ENCODE assay signal across 8 cellular contexts in genomic region chr16:89216315-89217137, GRCh38. TPM values are rescaled to one million over a fixed set of nuclear protein-coding genes. Genes with fewer than 3 reads are reported as not detected.
A peak's percentile ranks its signal among the peaks of the same experiment; 100 is the strongest.
DNase-seq lines count a peak whose midpoint lies in the region; ATAC-seq and TF ChIP-seq lines count a peak whose summit lies in the region.

No MANE protein-coding gene starts in this region.

- peaks cover 15% of the 10 kb centered on the region for H3K36me3 Mint-ChIP-seq in endodermal cell (ENCODE audit: low read depth)

- H3K4me3 Mint-ChIP-seq in endodermal cell, result peak overlapping the region; percentile 80

- H3K4me2 ChIP-seq in mesendoderm (ENCODE audit: low read length), result peak overlapping the region; percentile 57

- H3K79me2 ChIP-seq in mesendoderm (ENCODE audit: control insufficient read depth, insufficient read depth, low read length), result peaks cover 2% of the 10 kb centered on the region

- no peak overlapping the region for H2BK120ac ChIP-seq in mesendoderm (ENCODE audit: low read depth, low read length)

- H3K9ac ChIP-seq in endodermal cell (ENCODE audit: extremely low read depth, low read length, poor library complexity, severe bottlenecking), result peak overlapping the region; percentile 91
- peak overlapping the region; percentile 83 for H3K9ac ChIP-seq in mesendoderm (ENCODE audit: low read length)

- DNase-seq in COLO829 (ENCODE audit: low spot score), result peak; percentile 57
- DNase-seq in NOMO-1 treated with DMSO at 0.1 percent for 48 hours (lab: John Stamatoyannopoulos, UW; ENCODE audit: unreplicated experiment), result peak; percentile 73
- DNase-seq in activated CD8-positive, alpha-beta memory T cell treated with anti-CD3 and anti-CD28 coated beads, Interleukin-2, amount 50 U/mL, for 24 hours (ENCODE audit: extremely low read depth), result peak; percentile 66
- DNase-seq in endodermal cell, result peak; percentile 91
- DNase-seq in mesendoderm, result peak; percentile 80
- DNase-seq in stimulated activated CD8-positive, alpha-beta memory T cell treated with anti-CD3 and anti-CD28 coated beads, Interleukin-12 subunit alpha, Interleukin-12 subunit beta, amount 100 ng/mL, for 1 hour (ENCODE audit: low read depth), result peak; percentile 78

- H3K27ac ChIP-seq in endodermal cell (ENCODE audit: low read depth, low read length), result no peak overlapping the region
- no peak overlapping the region for H3K27ac ChIP-seq in mesendoderm (ENCODE audit: low read depth, low read length)

- no peaks in the 10 kb centered on the region for H3K27me3 Mint-ChIP-seq in endodermal cell (ENCODE audit: insufficient read depth)

- H2BK15ac ChIP-seq in mesendoderm (replicated peaks; ENCODE audit: low read depth), result no peak overlapping the region

- no peak overlapping the region for H2BK5ac ChIP-seq in mesendoderm (ENCODE audit: low read length)

- no peak overlapping the region for H4K8ac ChIP-seq in mesendoderm (ENCODE audit: low read depth, low read length)

- H3K27ac Mint-ChIP-seq in endodermal cell, result peak overlapping the region; percentile 90

- no peak overlapping the region for H3K23ac ChIP-seq in mesendoderm (ENCODE audit: low read length)

- WGBS in endodermal cell (ENCODE audit: insufficient coverage in 1 of 2, insufficient read length in 1 of 2), 2 experiments, result 10% methylated on average over 24 to 25 of the region's 25 CpGs
- no CpG with 5 or more reads among the region's 25 CpGs for WGBS in mesendoderm (ENCODE audit: extremely low coverage, insufficient coverage, low lambda C conversion rate)

- H3K36me3 ChIP-seq in endodermal cell (ENCODE audit: control insufficient read depth, insufficient read depth, low read length) (peaks cover 21% of the 10 kb centered on the region), mesendoderm (ENCODE audit: control insufficient read depth, insufficient read depth, low read length) (no peaks in the 10 kb centered on the region)

- H3K4me3 ChIP-seq in endodermal cell (ENCODE audit: low read length), result peak overlapping the region; percentile 93
- H3K4me3 ChIP-seq in mesendoderm (ENCODE audit: low read length), result peak overlapping the region; percentile 93

- no peaks in the 10 kb centered on the region for H3K9me3 ChIP-seq in endodermal cell (ENCODE audit: control insufficient read depth, low read length)

- peaks cover 5% of the 10 kb centered on the region for H3K79me1 ChIP-seq in mesendoderm (ENCODE audit: low read length)

- H3K4ac ChIP-seq in mesendoderm (ENCODE audit: low read depth, low read length), result no peak overlapping the region

- peak; percentile 78 for TF ChIP-seq CTCF in endodermal cell (conservative IDR thresholded peaks at IDR 0.05)

- peak overlapping the region; percentile 100 for H3K56ac ChIP-seq in mesendoderm (ENCODE audit: low read length)

- no peaks in the 10 kb centered on the region for H3K9me3 Mint-ChIP-seq in endodermal cell

- no peak overlapping the region for H3K18ac ChIP-seq in mesendoderm (ENCODE audit: low read length)

- H2AK5ac ChIP-seq in mesendoderm (ENCODE audit: low read length), result no peak overlapping the region

- H3K4me1 ChIP-seq in endodermal cell (ENCODE audit: control insufficient read depth, insufficient read depth, low read length) (no peaks in the 10 kb centered on the region), mesendoderm (ENCODE audit: control insufficient read depth, low read depth, low read length) (no peaks in the 10 kb centered on the region)

- H3K27me3 ChIP-seq in endodermal cell (ENCODE audit: control insufficient read depth, insufficient read depth, low read length, poor library complexity, severe bottlenecking), result peaks cover under 1% of the 10 kb centered on the region
- no peaks in the 10 kb centered on the region for H3K27me3 ChIP-seq in mesendoderm (ENCODE audit: insufficient read depth, low read length, poor library complexity)

- peaks cover 8% of the 10 kb centered on the region for H3K4me1 Mint-ChIP-seq in endodermal cell

- H4K5ac ChIP-seq in mesendoderm (ENCODE audit: low read length), result no peak overlapping the region

- peak; percentile 41 for ATAC-seq in HG02852 (IDR thresholded peaks at IDR 0.05; ENCODE audit: unreplicated experiment)
- no peak for ATAC-seq in HG03135 (IDR thresholded peaks at IDR 0.05; ENCODE audit: unreplicated experiment)

RNA-seq across cellular contexts. Expression of gene ZNF778, which starts 1.0 kb away (rescaled TPM):
- total RNA-seq in endodermal cell, result 10 to 100 TPM; 13.0 to 16.3 TPM
- polyA plus RNA-seq in endodermal cell (2013, experiment 1 of 2), result 12.3 TPM
- polyA plus RNA-seq in endodermal cell (2013, experiment 2 of 2), result 12.5 TPM
- polyA plus RNA-seq in mesendoderm (2013, experiment 1 of 2), result 11.0 TPM
- 11.9 TPM for polyA plus RNA-seq in mesendoderm (2013, experiment 2 of 2)

RNA-seq across cellular contexts. Expression of gene SLC22A31, which starts 16.2 kb away (rescaled TPM):
- total RNA-seq in endodermal cell, result 10 to 100 TPM in 1 of 2 donors, 1 to 10 TPM in 1; 9.7 to 33.9 TPM
- polyA plus RNA-seq in endodermal cell (2013, experiment 1 of 2), result 1.7 TPM
- polyA plus RNA-seq in endodermal cell (2013, experiment 2 of 2), result 1.6 TPM
- 2.1 TPM for polyA plus RNA-seq in mesendoderm (2013, experiment 1 of 2)
- 2.1 TPM for polyA plus RNA-seq in mesendoderm (2013, experiment 2 of 2)

RNA-seq across cellular contexts. Expression of gene CDH15, which starts 45.0 kb away (rescaled TPM):
- total RNA-seq in endodermal cell, result under 1 TPM; 0.11 to 0.15 TPM
- 0.89 TPM for polyA plus RNA-seq in endodermal cell (2013, experiment 1 of 2)
- 0.70 TPM for polyA plus RNA-seq in endodermal cell (2013, experiment 2 of 2)
- polyA plus RNA-seq in mesendoderm (2013, experiment 1 of 2), result 0.10 TPM
- polyA plus RNA-seq in mesendoderm (2013, experiment 2 of 2), result 0.10 TPM
